In genomic region chr3:193963808-193964516, GRCh38 we compare ENCODE assay signal across 12 cellular contexts.
A peak's percentile ranks its signal among the peaks of the same experiment; 100 is the strongest.
DNase-seq lines count a peak whose midpoint lies in the region; ATAC-seq and TF ChIP-seq lines count a peak whose summit lies in the region.
"Had no signal": no experiment of that assay in that cellular context is flagged by ENCODE, and none has a peak within 500 bp of the region (broad histone marks: within the 10 kb centered on the region; RNA-seq: fewer than 3 reads in every experiment).

No MANE protein-coding gene starts in this region.

- H3K9me3 Mint-ChIP-seq in T-helper 1 cell treated with Interleukin-12 subunit alpha and Interleukin-12 subunit beta and Interleukin-4 antibody, amounts not matched to agents 30 μg/mL and 1 μg/mL, for 36 hours: no peaks in the 10 kb centered on the region

- H3K27ac ChIP-seq in ascending aorta: no peak overlapping the region
- H3K27ac ChIP-seq: left lung, SJCRH30 had no signal

- ATAC-seq in GM18873 (IDR thresholded peaks at IDR 0.05; ENCODE audit: low FRiP score, unreplicated experiment) (peak; percentile 89), HG02870 (IDR thresholded peaks at IDR 0.05; ENCODE audit: unreplicated experiment) (peak; percentile 98), GM18861 (IDR thresholded peaks at IDR 0.05; ENCODE audit: unreplicated experiment) (no peak)
- ATAC-seq: left lung had no signal

- no peaks in the 10 kb centered on the region for H3K36me3 ChIP-seq in ascending aorta
- H3K36me3 ChIP-seq: left lung, SJCRH30 had no signal

- peak; percentile 70 for DNase-seq in GM13977 (ENCODE audit: low spot score)
- no peak for DNase-seq in NCI-H226
- DNase-seq in NK-92 treated with Interleukin-12 subunit alpha and Interleukin-12 subunit beta, amount 100 ng/mL, for 24 hours (lab: John Stamatoyannopoulos, UW): no peak
- DNase-seq in ascending aorta (ENCODE audit: low spot score in 2 of 2): no peak
- DNase-seq: left lung, NCI-H146, posterior cingulate gyrus, SJCRH30 had no signal

- H3K27ac Mint-ChIP-seq in T-helper 1 cell treated with Interleukin-12 subunit alpha and Interleukin-12 subunit beta and Interleukin-4 antibody, amounts not matched to agents 30 μg/mL and 1 μg/mL, for 36 hours: peak overlapping the region; percentile 80

- in situ Hi-C loops in GM13977 (cut with MboI; ENCODE audit: low pct_unique_long_range_greater_than_20kb, low sequenced_read_pairs, unreplicated experiment): no loop called here

- peak overlapping the region; percentile 15 for H3K4me3 Mint-ChIP-seq in T-helper 1 cell treated with Interleukin-12 subunit alpha and Interleukin-12 subunit beta and Interleukin-4 antibody, amounts not matched to agents 30 μg/mL and 1 μg/mL, for 36 hours

- H3K4me3 ChIP-seq in ascending aorta: no peak overlapping the region
- H3K4me3 ChIP-seq: left lung, SJCRH30 had no signal

- no peaks in the 10 kb centered on the region for H3K9me3 ChIP-seq in ascending aorta
- H3K9me3 ChIP-seq: left lung, SJCRH30 had no signal

- no peaks in the 10 kb centered on the region for H3K27me3 ChIP-seq in ascending aorta
- H3K27me3 ChIP-seq: SJCRH30 had no signal

- intact Hi-C loops in ascending aorta (cut with DNase I): no loop called here

- peaks cover 38% of the 10 kb centered on the region for H3K4me1 Mint-ChIP-seq in T-helper 1 cell treated with Interleukin-12 subunit alpha and Interleukin-12 subunit beta and Interleukin-4 antibody, amounts not matched to agents 30 μg/mL and 1 μg/mL, for 36 hours (ENCODE audit: low read depth)

- H3K27me3 Mint-ChIP-seq in T-helper 1 cell treated with Interleukin-12 subunit alpha and Interleukin-12 subunit beta and Interleukin-4 antibody, amounts not matched to agents 30 μg/mL and 1 μg/mL, for 36 hours (ENCODE audit: low read depth): peaks cover 64% of the 10 kb centered on the region

- H3K4me1 ChIP-seq in ascending aorta: no peaks in the 10 kb centered on the region
- H3K4me1 ChIP-seq: left lung, SJCRH30 had no signal

- no peak for TF ChIP-seq CTCF in GM13977 (IDR thresholded peaks at IDR 0.05; ENCODE audit: extremely low read depth, insufficient read depth, missing control alignments)
- no peak for TF ChIP-seq CTCF in ascending aorta (IDR thresholded peaks at IDR 0.05)

- H3K36me3 Mint-ChIP-seq in T-helper 1 cell treated with Interleukin-12 subunit alpha and Interleukin-12 subunit beta and Interleukin-4 antibody, amounts not matched to agents 30 μg/mL and 1 μg/mL, for 36 hours (ENCODE audit: low read depth): no peaks in the 10 kb centered on the region
